In genomic region chr16:71746442-71747046, GRCh38 we compare ENCODE assay signal across 8 cellular contexts. TPM values are rescaled to one million over a fixed set of nuclear protein-coding genes. Genes with fewer than 3 reads are reported as not detected.
DNase-seq lines count a peak whose midpoint lies in the region; ATAC-seq and TF ChIP-seq lines count a peak whose summit lies in the region.

No MANE protein-coding gene starts in this region.

- H3K4me1 ChIP-seq in right atrium auricular region, result no peaks in the 10 kb centered on the region
- H3K4me1 ChIP-seq in stomach, result no peaks in the 10 kb centered on the region

- intact Hi-C loops in Right ventricle myocardium superior (cut with DNase I) (no loop called here), stomach (cut with DNase I; ENCODE audit: low total_unique reads) (no loop called here)

- DNase-seq in right atrium auricular region (ENCODE audit: low spot score), result no peak
- DNase-seq in Right ventricle myocardium superior, result no peak
- DNase-seq in M059J (ENCODE audit: low read depth), result peak; percentile 38
- DNase-seq in activated CD4-positive, alpha-beta T cell treated with anti-CD3 and anti-CD28 coated beads, Interleukin-2, amount 50 U/mL, for 1 hour, result peak; percentile 24
- peak; percentile 48 for DNase-seq in hepatic stellate cell (ENCODE audit: low spot score)
- no peak for DNase-seq in stomach
- no peak for DNase-seq in NCI-H187 treated with DMSO at 0.1 percent for 48 hours (lab: John Stamatoyannopoulos, UW)

- TF ChIP-seq EP300 in stomach (IDR thresholded peaks at IDR 0.05), result no peak

- H3K9me3 ChIP-seq in right atrium auricular region (no peaks in the 10 kb centered on the region), stomach (no peaks in the 10 kb centered on the region)

- no peak for TF ChIP-seq POLR2A in stomach (IDR thresholded peaks at IDR 0.05)

- H3K27me3 ChIP-seq in right atrium auricular region, result no peaks in the 10 kb centered on the region
- no peaks in the 10 kb centered on the region for H3K27me3 ChIP-seq in stomach

- ATAC-seq in Right ventricle myocardium superior (ENCODE audit: poor library complexity) (no peak), GM19467 (IDR thresholded peaks at IDR 0.05; ENCODE audit: unreplicated experiment) (no peak)

- WGBS in stomach, 5 donors, result 48 to 57% (median 54%) methylated on average over 7 of the region's 7 CpGs

- H3K36me3 ChIP-seq in right atrium auricular region, result peaks cover 79% of the 10 kb centered on the region
- peaks cover 57 to 100% (median 100%) of the 10 kb centered on the region in 4 donors for H3K36me3 ChIP-seq in stomach

- H3K4me3 ChIP-seq in right atrium auricular region (no peak overlapping the region), stomach (no peak overlapping the region)

- peak; percentile 68 to 74 for TF ChIP-seq CTCF in right atrium auricular region (IDR thresholded peaks at IDR 0.05)
- TF ChIP-seq CTCF in stomach (IDR thresholded peaks at IDR 0.05), result peak in 4 of 7 experiments; percentile 51 to 63 (median 58)

- H3K27ac ChIP-seq in right atrium auricular region, result no peak overlapping the region
- H3K27ac ChIP-seq in stomach, result no peak overlapping the region

RNA-seq across cellular contexts. Expression of gene PHLPP2, which starts 22.0 kb away (rescaled TPM):
- total RNA-seq in right atrium auricular region, result 10 to 100 TPM in 1 of 2 donors, 1 to 10 TPM in 1; 3.5 to 10.8 TPM
- 1.5 TPM for total RNA-seq in Right ventricle myocardium superior
- 10.8 and 15.7 TPM in 2 replicates for total RNA-seq in M059J (2014; rRNA removed; shearing (Covaris generic))
- 10 to 100 TPM in 1 of 5 donors, 1 to 10 TPM in 4; 1.8 to 10.1 (median 5.8) TPM for total RNA-seq in stomach
- 1 to 10 TPM in 1 of 3 donors, under 1 TPM in 2; 0.76 to 1.2 (median 0.85) TPM for polyA plus RNA-seq in stomach

Comparison
In these comparisons a context has a peak if more than half of its experiments do, and no peak if none do; other contexts are left out.
1. DNase-seq: peak in M059J (single experiment), activated CD4-positive, alpha-beta T cell treated with anti-CD3 and anti-CD28 coated beads, Interleukin-2, amount 50 U/mL, for 1 hour (single experiment) and hepatic stellate cell (single experiment); none in right atrium auricular region (single experiment), Right ventricle myocardium superior (single experiment), stomach (single experiment) and NCI-H187 treated with DMSO at 0.1 percent for 48 hours (single experiment).